Comparison of ENCODE assay signal across 19 cellular contexts in genomic region chr10:77820349-77820748, GRCh38.
DNase-seq lines count a peak whose midpoint lies in the region; ATAC-seq, FAIRE-seq and TF ChIP-seq lines count a peak whose summit lies in the region.
"Had no signal": no experiment of that assay in that cellular context is flagged by ENCODE, and none has a peak within 500 bp of the region (broad histone marks: within the 10 kb centered on the region; RNA-seq: fewer than 3 reads in every experiment).

No MANE protein-coding gene starts in this region.

- H3K4me1 ChIP-seq in Caco-2 = no peaks in the 10 kb centered on the region
- H3K4me1 ChIP-seq: prostate gland, upper lobe of left lung had no signal

- BruUV-seq in Caco-2 (replicated peaks; lab: Mats Ljungman, UMichigan) = no TSS peak

- TF ChIP-seq CTCF in bronchial epithelial cell (IDR thresholded peaks at IDR 0.05; ENCODE audit: insufficient read depth, low read length, severe bottlenecking) (no peak), nephron progenitor cell (IDR thresholded peaks at IDR 0.05) (no peak), Caco-2 (IDR thresholded peaks at IDR 0.05; ENCODE audit: insufficient read depth in 1 of 2, low read depth in 1 of 2, low read length in 1 of 2, severe bottlenecking in 1 of 2, unreplicated experiment in 1 of 2) (no peak)

- H3K4me3 ChIP-seq in bronchial epithelial cell (ENCODE audit: low read depth, low read length) (no peak overlapping the region), Caco-2 (ENCODE audit: low read depth, low read length) (no peak overlapping the region)
- H3K4me3 ChIP-seq: prostate gland, upper lobe of left lung had no signal

- FAIRE-seq in RCC 7860 (lab: Jason Lieb, UNC) (peak; percentile 98), bronchial epithelial cell (lab: Jason Lieb, UNC) (peak; percentile 55)
- FAIRE-seq: HepG2 had no signal

- DNase-seq in T-helper 1 cell = no peak
- DNase-seq in RCC 7860 (ENCODE audit: low spot score) = peak; percentile 98
- peak; percentile 84 for DNase-seq in bronchial epithelial cell (ENCODE audit: low read depth)
- no peak for DNase-seq in nephron progenitor cell
- no peak for DNase-seq in OCI-M1 (lab: John Stamatoyannopoulos, UW)
- DNase-seq in Caco-2 = no peak
- DNase-seq: activated CD4-positive, alpha-beta T cell treated with anti-CD3 and anti-CD28 coated beads, Interleukin-2, amount 50 U/mL, for 48 hours; DMS79 treated with DMSO at 0.1 percent for 48 hours; HCEC 1CT; NCI-H1930; NCI-H510A; stimulated activated naive B cell treated with anti-CD40 and anti-IgM and Interleukin-4, amounts not matched to agents 10 μg/mL and 1 μg/mL and 100 μg/mL, for 72 hours; T1000; upper lobe of left lung had no signal

- no peaks in the 10 kb centered on the region for H3K36me3 Mint-ChIP-seq in T-helper 1 cell treated with Interleukin-12 subunit alpha and Interleukin-12 subunit beta and Interleukin-4 antibody, amounts not matched to agents 30 μg/mL and 1 μg/mL, for 36 hours (ENCODE audit: low read depth)
- H3K36me3 Mint-ChIP-seq in nephron progenitor cell (ENCODE audit: low read depth) (peaks cover 57% of the 10 kb centered on the region), Caco-2 (ENCODE audit: insufficient read depth, unreplicated experiment) (peaks cover 74% of the 10 kb centered on the region)
- H3K36me3 Mint-ChIP-seq: CD14-positive monocyte; stimulated activated naive B cell treated with anti-CD40 and anti-IgM and Interleukin-4, amounts not matched to agents 10 μg/mL and 1 μg/mL and 100 μg/mL, for 72 hours had no signal

- CTCF ChIA-PET in Caco-2 (lab: Charles Lee) = no interaction called here

- no peak overlapping the region for H3K4me3 Mint-ChIP-seq in T-helper 1 cell treated with Interleukin-12 subunit alpha and Interleukin-12 subunit beta and Interleukin-4 antibody, amounts not matched to agents 30 μg/mL and 1 μg/mL, for 36 hours
- H3K4me3 Mint-ChIP-seq in nephron progenitor cell (no peak overlapping the region), Caco-2 (ENCODE audit: unreplicated experiment) (no peak overlapping the region)
- H3K4me3 Mint-ChIP-seq: CD14-positive monocyte; stimulated activated naive B cell treated with anti-CD40 and anti-IgM and Interleukin-4, amounts not matched to agents 10 μg/mL and 1 μg/mL and 100 μg/mL, for 72 hours had no signal

- H3K9me3 Mint-ChIP-seq in T-helper 1 cell treated with Interleukin-12 subunit alpha and Interleukin-12 subunit beta and Interleukin-4 antibody, amounts not matched to agents 30 μg/mL and 1 μg/mL, for 36 hours = no peaks in the 10 kb centered on the region
- H3K9me3 Mint-ChIP-seq in nephron progenitor cell (no peaks in the 10 kb centered on the region), Caco-2 (ENCODE audit: unreplicated experiment) (no peaks in the 10 kb centered on the region)
- H3K9me3 Mint-ChIP-seq: CD14-positive monocyte; stimulated activated naive B cell treated with anti-CD40 and anti-IgM and Interleukin-4, amounts not matched to agents 10 μg/mL and 1 μg/mL and 100 μg/mL, for 72 hours had no signal

- POLR2A ChIA-PET in Caco-2 (lab: Charles Lee) = no interaction called here

- no peaks in the 10 kb centered on the region for H3K27me3 ChIP-seq in bronchial epithelial cell (ENCODE audit: control insufficient read depth, insufficient read depth, low read length)
- no peaks in the 10 kb centered on the region for H3K27me3 ChIP-seq in Caco-2 (replicated peaks; ENCODE audit: control insufficient read depth, insufficient read depth, low read length)
- H3K27me3 ChIP-seq: upper lobe of left lung had no signal

- peak overlapping the region; percentile 67 for H3K27ac Mint-ChIP-seq in T-helper 1 cell treated with Interleukin-12 subunit alpha and Interleukin-12 subunit beta and Interleukin-4 antibody, amounts not matched to agents 30 μg/mL and 1 μg/mL, for 36 hours
- H3K27ac Mint-ChIP-seq in nephron progenitor cell (peak overlapping the region; percentile 57), Caco-2 (ENCODE audit: unreplicated experiment) (no peak overlapping the region)
- H3K27ac Mint-ChIP-seq: stimulated activated naive B cell treated with anti-CD40 and anti-IgM and Interleukin-4, amounts not matched to agents 10 μg/mL and 1 μg/mL and 100 μg/mL, for 72 hours had no signal

- ATAC-seq in GM21367 (IDR thresholded peaks at IDR 0.05; ENCODE audit: unreplicated experiment) = no peak
- ATAC-seq: HepG2; stimulated activated naive B cell treated with anti-CD40 and anti-IgM and Interleukin-4, amounts not matched to agents 10 μg/mL and 1 μg/mL and 100 μg/mL, for 72 hours had no signal

- intact Hi-C loops in Caco-2 (cut with micrococcal nuclease; ENCODE audit: unreplicated experiment) = no loop called here

- H3K36me3 ChIP-seq in bronchial epithelial cell (ENCODE audit: control insufficient read depth, insufficient read depth, low read length) (peaks cover 28% of the 10 kb centered on the region), Caco-2 (ENCODE audit: control insufficient read depth, insufficient read depth, low read length) (peaks cover 6% of the 10 kb centered on the region)

- no peaks in the 10 kb centered on the region for H3K9me3 ChIP-seq in Caco-2
- H3K9me3 ChIP-seq: prostate gland, upper lobe of left lung had no signal

- H3K4me1 Mint-ChIP-seq in T-helper 1 cell treated with Interleukin-12 subunit alpha and Interleukin-12 subunit beta and Interleukin-4 antibody, amounts not matched to agents 30 μg/mL and 1 μg/mL, for 36 hours (ENCODE audit: low read depth) = peaks cover 7% of the 10 kb centered on the region
- H3K4me1 Mint-ChIP-seq in nephron progenitor cell (no peaks in the 10 kb centered on the region), Caco-2 (ENCODE audit: low read depth, unreplicated experiment) (no peaks in the 10 kb centered on the region)
- H3K4me1 Mint-ChIP-seq: CD14-positive monocyte; stimulated activated naive B cell treated with anti-CD40 and anti-IgM and Interleukin-4, amounts not matched to agents 10 μg/mL and 1 μg/mL and 100 μg/mL, for 72 hours had no signal

- no peaks in the 10 kb centered on the region for H3K27me3 Mint-ChIP-seq in T-helper 1 cell treated with Interleukin-12 subunit alpha and Interleukin-12 subunit beta and Interleukin-4 antibody, amounts not matched to agents 30 μg/mL and 1 μg/mL, for 36 hours (ENCODE audit: low read depth)
- H3K27me3 Mint-ChIP-seq in nephron progenitor cell (ENCODE audit: low read depth, poor library complexity) = peaks cover 2% of the 10 kb centered on the region
- no peaks in the 10 kb centered on the region for H3K27me3 Mint-ChIP-seq in Caco-2 (ENCODE audit: insufficient read depth, unreplicated experiment)
- H3K27me3 Mint-ChIP-seq: stimulated activated naive B cell treated with anti-CD40 and anti-IgM and Interleukin-4, amounts not matched to agents 10 μg/mL and 1 μg/mL and 100 μg/mL, for 72 hours had no signal

Comparison
In these comparisons a context has a peak if more than half of its experiments do, and no peak if none do; other contexts are left out.
1. DNase-seq: peak in RCC 7860 (single experiment) and bronchial epithelial cell (single experiment); none in T-helper 1 cell (0 of 5), nephron progenitor cell (single experiment), OCI-M1 (single experiment) and Caco-2 (0 of 2).